Comparison of ENCODE assay signal across 8 cellular contexts in genomic region chr1:61080408-61081134, GRCh38. TPM values are rescaled to one million over a fixed set of nuclear protein-coding genes. Genes with fewer than 3 reads are reported as not detected.
DNase-seq lines count a peak whose midpoint lies in the region; ATAC-seq and TF ChIP-seq lines count a peak whose summit lies in the region.

No MANE protein-coding gene starts in this region.

- peak overlapping the region; percentile 60 to 94 (median 73) for H3K4me3 Mint-ChIP-seq in CD8-positive, alpha-beta memory T cell
- H3K4me3 Mint-ChIP-seq in neural crest cell, result peak overlapping the region; percentile 86

- ATAC-seq in HG02571 (IDR thresholded peaks at IDR 0.05; ENCODE audit: unreplicated experiment) (no peak), GM21737 (IDR thresholded peaks at IDR 0.05; ENCODE audit: unreplicated experiment) (no peak)

- peaks cover 5% of the 10 kb centered on the region; the same call in 1 of the 2 replicates for H3F3A ChIP-seq in Loucy (ENCODE audit: low read depth)

- no peaks in the 10 kb centered on the region for H3K9me3 ChIP-seq in CD8-positive, alpha-beta memory T cell (ENCODE audit: low read length)
- H3K9me3 ChIP-seq in Loucy (ENCODE audit: insufficient read depth, low read depth, low read length), result no peaks in the 10 kb centered on the region

- H3K9me2 ChIP-seq in Loucy (replicated peaks; ENCODE audit: low read depth, low read length), result no peaks in the 10 kb centered on the region

- H3K79me2 ChIP-seq in Loucy (ENCODE audit: insufficient read depth, low read length), result no peaks in the 10 kb centered on the region

- peaks cover 0 to 17% (median 0%) of the 10 kb centered on the region in 3 donors for H3K36me3 Mint-ChIP-seq in CD8-positive, alpha-beta memory T cell
- H3K36me3 Mint-ChIP-seq in neural crest cell (ENCODE audit: low read depth), result no peaks in the 10 kb centered on the region

- no peak for DNase-seq in CD8-positive, alpha-beta memory T cell
- peak; percentile 10 for DNase-seq in dermis blood vessel endothelial cell
- DNase-seq in neural crest cell (ENCODE audit: low read depth, low spot score), result no peak
- DNase-seq in activated CD4-positive, CD25-positive, alpha-beta regulatory T cell (lab: John Stamatoyannopoulos, UW), result no peak
- no peak for DNase-seq in posterior cingulate gyrus

- CTCF ChIA-PET in CD8-positive, alpha-beta memory T cell (lab: Charles Lee), result interaction anchor here (1.2 to 3.1 kb wide), 4 partner anchors 20 to 31 kb away, joined by 3 to 19 read pairs (median 5); no protein-coding TSS in a partner anchor

- peaks cover 0 to 12% of the 10 kb centered on the region in 2 donors for H3K27me3 Mint-ChIP-seq in CD8-positive, alpha-beta memory T cell
- H3K27me3 Mint-ChIP-seq in neural crest cell (ENCODE audit: low read depth), result peaks cover 66% of the 10 kb centered on the region

- intact Hi-C loops in posterior cingulate gyrus (cut with DNase I), result loop anchor here (5.0 kb wide), 2 partner anchors 102 to 192 kb away; no protein-coding TSS in a partner anchor

- peaks cover 49% of the 10 kb centered on the region for H3K4me1 ChIP-seq in CD8-positive, alpha-beta memory T cell (ENCODE audit: insufficient read depth, low read length)
- peaks cover 35% of the 10 kb centered on the region for H3K4me1 ChIP-seq in Loucy (ENCODE audit: insufficient read depth, low read length, poor library complexity, severe bottlenecking)

- no peaks in the 10 kb centered on the region for H3K9me3 Mint-ChIP-seq in CD8-positive, alpha-beta memory T cell
- H3K9me3 Mint-ChIP-seq in neural crest cell, result no peaks in the 10 kb centered on the region

- H3K4me1 Mint-ChIP-seq in CD8-positive, alpha-beta memory T cell, result peaks cover 52 to 69% (median 58%) of the 10 kb centered on the region in 3 donors
- peaks cover 53% of the 10 kb centered on the region for H3K4me1 Mint-ChIP-seq in neural crest cell

- H3K27ac Mint-ChIP-seq in CD8-positive, alpha-beta memory T cell, result peak overlapping the region; percentile 10 to 92 (median 69)
- H3K27ac Mint-ChIP-seq in neural crest cell (ENCODE audit: unreplicated experiment), result no peak overlapping the region

- H3K9ac ChIP-seq in Loucy (ENCODE audit: low read depth, low read length, poor library complexity, severe bottlenecking), result peak overlapping the region; percentile 61

- H3K4me2 ChIP-seq in Loucy (ENCODE audit: low read depth, low read length, poor library complexity, severe bottlenecking), result peak overlapping the region; percentile 69

- H4K20me1 ChIP-seq in Loucy (ENCODE audit: insufficient read depth, low read length, poor library complexity, severe bottlenecking), result no peaks in the 10 kb centered on the region

- no peaks in the 10 kb centered on the region for H3K27me3 ChIP-seq in CD8-positive, alpha-beta memory T cell (ENCODE audit: insufficient read depth, low read length, poor library complexity, severe bottlenecking)
- H3K27me3 ChIP-seq in Loucy (ENCODE audit: insufficient read depth, low read length, poor library complexity, severe bottlenecking), result no peaks in the 10 kb centered on the region

- H2AFZ ChIP-seq in Loucy (ENCODE audit: low read length), result peak overlapping the region; percentile 62

- TF ChIP-seq CTCF in Loucy (conservative IDR thresholded peaks at IDR 0.05; ENCODE audit: low read length) (no peak), neural crest cell (conservative IDR thresholded peaks at IDR 0.05) (no peak)

- H3K27ac ChIP-seq in CD8-positive, alpha-beta memory T cell (ENCODE audit: low read depth, low read length), result peak overlapping the region; percentile 21

- H3K4me3 ChIP-seq in CD8-positive, alpha-beta memory T cell (ENCODE audit: low read length), result peak overlapping the region; percentile 78
- peak overlapping the region; percentile 74 for H3K4me3 ChIP-seq in Loucy (ENCODE audit: low read length, poor library complexity, severe bottlenecking)

- no peaks in the 10 kb centered on the region for H3K36me3 ChIP-seq in CD8-positive, alpha-beta memory T cell (ENCODE audit: insufficient read depth, low read length)
- H3K36me3 ChIP-seq in Loucy (ENCODE audit: insufficient read depth, low read length), result no peaks in the 10 kb centered on the region

- POLR2A ChIA-PET in CD8-positive, alpha-beta memory T cell (lab: Charles Lee), result interaction anchor here (0.6 to 2.0 kb wide), 5 partner anchors 17 to 155 kb away, joined by 3 to 16 read pairs (median 5); no protein-coding TSS in a partner anchor

RNA-seq across cellular contexts. Expression of gene NFIA, which starts 1.8 kb away (rescaled TPM):
- 1 to 10 TPM; 6.1 to 7.0 TPM for total RNA-seq in CD8-positive, alpha-beta memory T cell
- 9.9 TPM for polyA plus RNA-seq in CD8-positive, alpha-beta memory T cell
- total RNA-seq in dermis blood vessel endothelial cell (12.4 and 23.2 TPM in 2 replicates), neural crest cell (2.2 and 3.4 TPM in 2 replicates)
